In the genomic region with DNA sequence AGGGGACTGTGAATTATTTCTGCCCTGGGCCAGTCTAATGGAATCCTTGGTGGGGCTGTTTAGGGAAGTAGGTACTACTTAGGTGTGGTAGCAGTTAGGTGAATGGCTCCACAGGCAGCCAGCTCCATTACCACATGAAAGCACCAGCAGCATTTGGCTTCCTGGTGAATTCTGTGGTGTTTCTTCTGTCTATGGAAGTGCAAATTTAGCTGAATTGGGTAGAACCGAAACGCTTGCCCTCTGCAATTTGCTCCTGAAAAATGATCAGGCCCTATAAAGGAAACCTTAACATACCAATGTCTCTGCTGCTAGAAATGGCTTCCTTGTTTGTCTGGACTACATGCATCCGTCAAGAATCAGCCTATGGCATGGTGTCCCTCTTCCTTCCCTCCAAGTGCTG, we compare ENCODE assay signal across 30 cellular contexts. TPM values are rescaled to one million over a fixed set of nuclear protein-coding genes. Genes with fewer than 3 reads are reported as not detected.
DNase-seq lines count a peak whose midpoint lies in the region; ATAC-seq, FAIRE-seq and TF ChIP-seq lines count a peak whose summit lies in the region.
"Had no signal": no experiment of that assay in that cellular context is flagged by ENCODE, and none has a peak within 500 bp of the region (broad histone marks: within the 10 kb centered on the region; RNA-seq: fewer than 3 reads in every experiment).

No MANE protein-coding gene starts in this region.

- TF ChIP-seq POLR2A in H1 (IDR thresholded peaks at IDR 0.05; ENCODE audit: control extremely low read depth in 1 of 2, low read depth in 2 of 2, low read length in 2 of 2) (no peak), gastrocnemius medialis (IDR thresholded peaks at IDR 0.05) (no peak)

- intact Hi-C loops in gastrocnemius medialis (cut with DNase I; ENCODE audit: low total_unique reads) = no loop called here

- H3K4me1 ChIP-seq in H9 (ENCODE audit: insufficient read depth, low read length) (peaks cover 3% of the 10 kb centered on the region; the same call in 1 of the 2 replicates), H1 (replicated peaks in 1 of 4; ENCODE audit: control insufficient read depth in 3 of 4, insufficient read depth in 4 of 4, low read length in 3 of 4) (peaks cover 0 to 7% (median 3%) of the 10 kb centered on the region in 4 experiments; a peak in 3 of 7 replicates), iPS-20b (ENCODE audit: insufficient read depth, low read length) (peaks cover 31% of the 10 kb centered on the region), gastrocnemius medialis (peaks cover 18 to 37% of the 10 kb centered on the region in 2 donors)
- H3K4me1 ChIP-seq: Caco-2, SJCRH30 had no signal

- H2BK12ac ChIP-seq in H9 (ENCODE audit: insufficient read length, low read depth, low read length) (no peak overlapping the region), H1 (ENCODE audit: low read depth, low read length) (no peak overlapping the region)

- peak; percentile 91 for FAIRE-seq in H1 (lab: Jason Lieb, UNC)
- FAIRE-seq: A204.1, GM12878, HepG2 had no signal

- TF ChIP-seq EP300 in H1 (IDR thresholded peaks at IDR 0.05; ENCODE audit: borderline replicate concordance in 1 of 2, low read depth in 2 of 2, low read length in 2 of 2) = peak in 1 of 2 experiments; percentile 37; a peak in 1 of 3 replicates

- H3K36me3 Mint-ChIP-seq in H9 (ENCODE audit: insufficient read depth in 1 of 3, low read depth in 3 of 3) = peaks cover 2 to 9% (median 6%) of the 10 kb centered on the region in 3 experiments; a peak in 5 of 7 replicates

- 0 out of 4 replicates have a peak, but pooled peaks of 1 of the 2 experiments have one; percentile 4 for TF ChIP-seq RAD21 in H1 (IDR thresholded peaks at IDR 0.05 in 1 of 2, conservative IDR thresholded peaks at IDR 0.05 in 1 of 2; ENCODE audit: low read depth in 2 of 2, low read length in 2 of 2)

- H3K79me2 ChIP-seq in H9 (ENCODE audit: insufficient read depth, low read length) = no peaks in the 10 kb centered on the region
- no peaks in the 10 kb centered on the region; a peak in 1 of 4 replicates for H3K79me2 ChIP-seq in H1 (ENCODE audit: control insufficient read depth in 1 of 2, insufficient read depth in 2 of 2, low read length in 2 of 2)

- H2BK5ac ChIP-seq in H9 (ENCODE audit: insufficient read length, low read length) (no peak overlapping the region), H1 (ENCODE audit: low read depth, low read length) (peak overlapping the region; percentile 6; the same call in 1 of the 2 replicates)

- ATAC-seq in gastrocnemius medialis (no peak), HG03378 (IDR thresholded peaks at IDR 0.05; ENCODE audit: unreplicated experiment) (no peak)
- ATAC-seq: GM12878, HepG2, Right ventricle myocardium inferior, SK-N-SH treated with all-trans-retinoic acid at 6 μM for 48 hours had no signal

- DNase-seq in H9 (peak; percentile 75), H1 (ENCODE audit: low read depth in 1 of 2, low spot score in 2 of 2) (no peak), gastrocnemius medialis (no peak), HK-2 (ENCODE audit: unreplicated experiment) (no peak), COLO829 (ENCODE audit: low spot score) (no peak), COLO668 (lab: John Stamatoyannopoulos, UW; ENCODE audit: unreplicated experiment) (no peak)
- DNase-seq: AML-193; Caco-2; CD4-positive, alpha-beta T cell; GDM1; HCEC 1CT; Karpas-422; NCI-H1092 treated with DMSO at 0.1 percent for 48 hours; NCI-H1436 treated with DMSO at 0.1 percent for 48 hours; NCI-H1930; NCI-H2107; NCI-H446 treated with DMSO at 0.1 percent for 48 hours; NCI-H526; NCI-H82; NK-92 treated with Interleukin-12 subunit alpha and Interleukin-12 subunit beta, amount 100 ng/mL, for 24 hours; PC-9; SJCRH30 had no signal

- H3K56ac ChIP-seq in H9 (ENCODE audit: insufficient read length, low read depth, low read length) = no peak overlapping the region
- no peak overlapping the region for H3K56ac ChIP-seq in H1 (replicated peaks; ENCODE audit: insufficient read length, low read depth, low read length)

- peaks cover 29 to 39% of the 10 kb centered on the region in 2 experiments for H3K4me1 Mint-ChIP-seq in H9

- H3K4ac ChIP-seq in H9 (ENCODE audit: low read depth, low read length) = no peak overlapping the region
- no peak overlapping the region for H3K4ac ChIP-seq in H1 (replicated peaks; ENCODE audit: insufficient read length, low read depth, low read length)

- POLR2A ChIA-PET in H1 (lab: Charles Lee; ENCODE audit: partially characterized antibody) = no interaction called here

- H3K27me3 ChIP-seq in H9 (ENCODE audit: insufficient read depth, low read length) (no peaks in the 10 kb centered on the region), H1 (replicated peaks in 1 of 4; ENCODE audit: control insufficient read depth in 3 of 4, extremely low read depth in 1 of 4, insufficient read depth in 3 of 4, low read length in 3 of 4) (no peaks in the 10 kb centered on the region), iPS-20b (ENCODE audit: insufficient read depth, low read length) (no peaks in the 10 kb centered on the region), gastrocnemius medialis (no peaks in the 10 kb centered on the region)
- H3K27me3 ChIP-seq: BLaER1 treated with 17β-estradiol and CSF1 and Interleukin-3, amounts not matched to agents 10 nM and 100 nM; SJCRH30 had no signal

- H2AFZ ChIP-seq in H9 (ENCODE audit: low read length) (no peak overlapping the region), H1 (ENCODE audit: low read length) (no peak overlapping the region)
- H2AFZ ChIP-seq: PC-9 had no signal

- H3K9me3 ChIP-seq in H9 (ENCODE audit: control insufficient read depth, low read depth, low read length) (no peaks in the 10 kb centered on the region), H1 (ENCODE audit: insufficient read depth in 2 of 2, low read depth in 1 of 2, low read length in 1 of 2) (no peaks in the 10 kb centered on the region), iPS-20b (ENCODE audit: insufficient read depth, low read depth, low read length) (no peaks in the 10 kb centered on the region), gastrocnemius medialis (no peaks in the 10 kb centered on the region)
- H3K9me3 ChIP-seq: BLaER1 treated with 17β-estradiol and CSF1 and Interleukin-3, amounts not matched to agents 10 nM and 100 nM; Caco-2; SJCRH30 had no signal

- no peak overlapping the region for H2BK120ac ChIP-seq in H9 (ENCODE audit: low read depth, low read length, poor library complexity, severe bottlenecking)
- no peak overlapping the region for H2BK120ac ChIP-seq in H1 (replicated peaks; ENCODE audit: low read depth, low read length)

- in situ Hi-C loops in gastrocnemius medialis (cut with MboI; ENCODE audit: low sequenced_read_pairs in 4 of 4) = no loop called here

- no peak overlapping the region for H3K14ac ChIP-seq in H9 (ENCODE audit: insufficient read depth, low read length)
- no peak overlapping the region for H3K14ac ChIP-seq in H1 (ENCODE audit: insufficient read length)

- H4K20me1 ChIP-seq in H9 (ENCODE audit: control insufficient read depth, insufficient read depth, insufficient read length) (no peaks in the 10 kb centered on the region), H1 (replicated peaks in 1 of 2; ENCODE audit: control insufficient read depth in 1 of 2, insufficient read depth in 2 of 2, low read length in 2 of 2) (no peaks in the 10 kb centered on the region)
- H4K20me1 ChIP-seq: BLaER1 treated with 17β-estradiol and CSF1 and Interleukin-3, amounts not matched to agents 10 nM and 100 nM had no signal

- H3K9ac ChIP-seq in H9 (ENCODE audit: extremely low read depth, insufficient read length, low read length) (no peak overlapping the region), H1 (replicated peaks in 1 of 4; ENCODE audit: extremely low read depth in 1 of 4, low read depth in 3 of 4, low read length in 3 of 4) (no peak overlapping the region), iPS-20b (ENCODE audit: low read depth, low read length) (peak overlapping the region; percentile 17; the same call in 1 of the 2 replicates)
- H3K9ac ChIP-seq: BLaER1 treated with 17β-estradiol and CSF1 and Interleukin-3, amounts not matched to agents 10 nM and 100 nM had no signal

- CTCF ChIA-PET in H1 (lab: Charles Lee; ENCODE audit: partially characterized antibody) = interaction anchor here (0.9 to 1.4 kb wide), 3 partner anchors 10 to 13 kb away, joined by 3 to 8 read pairs (median 4); no protein-coding TSS in a partner anchor

- peaks cover 0 to 3% of the 10 kb centered on the region in 2 experiments; a peak in 1 of 5 replicates for H3K9me3 Mint-ChIP-seq in H9
- H3K9me3 Mint-ChIP-seq: CD4-positive, alpha-beta T cell had no signal

- no peak overlapping the region for H4K91ac ChIP-seq in H9 (ENCODE audit: insufficient read length, low read depth, low read length)
- no peak overlapping the region for H4K91ac ChIP-seq in H1 (replicated peaks; ENCODE audit: insufficient read length, low read length)

- H3K4me3 ChIP-seq in H1 (ENCODE audit: extremely low read depth in 1 of 4, insufficient read depth in 2 of 4, low read depth in 3 of 4, low read length in 4 of 4) (peak overlapping the region in 1 of 4 experiments; percentile 28; a peak in 1 of 8 replicates), iPS-20b (ENCODE audit: low read length) (peak overlapping the region; percentile 41), gastrocnemius medialis (no peak overlapping the region)
- H3K4me3 ChIP-seq: BLaER1 treated with 17β-estradiol and CSF1 and Interleukin-3, amounts not matched to agents 10 nM and 100 nM; GM12878; PC-9; SJCRH30 had no signal

- H3K4me2 ChIP-seq in H9 (ENCODE audit: insufficient read depth, insufficient read length, low read length) (peak overlapping the region; percentile 27), H1 (ENCODE audit: insufficient read depth in 1 of 2, low read depth in 2 of 2, low read length in 2 of 2) (peak overlapping the region; percentile 49 to 63; a peak in 3 of 4 replicates)
- H3K4me2 ChIP-seq: BLaER1 treated with 17β-estradiol and CSF1 and Interleukin-3, amounts not matched to agents 10 nM and 100 nM; PC-9 had no signal

- no peak for TF ChIP-seq CTCF in H9 (conservative IDR thresholded peaks at IDR 0.05)
- TF ChIP-seq CTCF in H1 (IDR thresholded peaks at IDR 0.05; ENCODE audit: control extremely low read depth in 1 of 3, insufficient read depth in 1 of 3, low read depth in 1 of 3, low read length in 3 of 3) = no peak
- no peak for TF ChIP-seq CTCF in gastrocnemius medialis (IDR thresholded peaks at IDR 0.05 in 4 of 5, conservative IDR thresholded peaks at IDR 0.05 in 1 of 5)

- H3K23me2 ChIP-seq in H9 (ENCODE audit: insufficient read length, low read depth, low read length, poor library complexity, severe bottlenecking) (no peaks in the 10 kb centered on the region), H1 (ENCODE audit: low read depth, low read length) (no peaks in the 10 kb centered on the region)

- no peaks in the 10 kb centered on the region for H3K36me3 ChIP-seq in H1 (ENCODE audit: control insufficient read depth in 2 of 4, insufficient read depth in 4 of 4, low read length in 3 of 4)
- H3K36me3 ChIP-seq in iPS-20b (ENCODE audit: insufficient read depth, low read depth, low read length) = no peaks in the 10 kb centered on the region
- H3K36me3 ChIP-seq in gastrocnemius medialis = no peaks in the 10 kb centered on the region
- H3K36me3 ChIP-seq: BLaER1 treated with 17β-estradiol and CSF1 and Interleukin-3, amounts not matched to agents 10 nM and 100 nM had no signal

- H2AK5ac ChIP-seq in H9 (ENCODE audit: insufficient read length, low read length) (no peak overlapping the region), H1 (ENCODE audit: low read depth, low read length) (no peak overlapping the region)

- H3K4me3 Mint-ChIP-seq in H9 = peak overlapping the region in 1 of 2 experiments; percentile 6; a peak in 1 of 5 replicates
- H3K4me3 Mint-ChIP-seq: CD4-positive, alpha-beta T cell had no signal

- H4K5ac ChIP-seq in H9 (ENCODE audit: insufficient read length, low read depth, low read length) = no peak overlapping the region
- H4K5ac ChIP-seq in H1 (ENCODE audit: insufficient read length, low read depth, low read length) = no peak overlapping the region

- H3K23ac ChIP-seq in H9 (ENCODE audit: insufficient read length, low read depth, low read length) = no peak overlapping the region
- no peak overlapping the region for H3K23ac ChIP-seq in H1 (ENCODE audit: insufficient read length)

- H3K18ac ChIP-seq in H9 (ENCODE audit: insufficient read length, low read depth, low read length) = no peak overlapping the region
- no peak overlapping the region for H3K18ac ChIP-seq in H1 (ENCODE audit: extremely low read depth, low read length)

- WGBS in H9 (ENCODE audit: extremely low coverage, insufficient read length, low lambda C conversion rate) = no CpG with 5 or more reads among the region's 3 CpGs
- WGBS in H1 (ENCODE audit: extremely low coverage in 1 of 2, insufficient coverage in 1 of 2, insufficient read length in 1 of 2, insufficient replicate concordance in 2 of 2, low coverage in 1 of 2, low lambda C conversion rate in 2 of 2, missing lambda C conversion rate in 1 of 2), 2 experiments = 3% methylated on average over 3 of the region's 3 CpGs; no CpG with 5 or more reads in 1 of the 2 experiments

- H3K79me1 ChIP-seq in H9 (ENCODE audit: insufficient read depth, low read depth, low read length, poor library complexity, severe bottlenecking) (no peaks in the 10 kb centered on the region), H1 (ENCODE audit: low read depth, low read length) (no peaks in the 10 kb centered on the region)

- H3K27ac ChIP-seq in H9 (ENCODE audit: insufficient read length, low read depth, low read length) (peak overlapping the region; percentile 11), H1 (ENCODE audit: low read depth, low read length) (no peak overlapping the region), iPS-20b (ENCODE audit: low read length) (peak overlapping the region; percentile 1), gastrocnemius medialis (peak overlapping the region in 3 of 4 donors; percentile 6 to 90 (median 10))
- H3K27ac ChIP-seq: BLaER1 treated with 17β-estradiol and CSF1 and Interleukin-3, amounts not matched to agents 10 nM and 100 nM; PC-9; SJCRH30 had no signal

- H3K27ac Mint-ChIP-seq in H9 = peak overlapping the region in 2 of 3 experiments; percentile 6 to 59; a peak in 4 of 7 replicates
- H3K27ac Mint-ChIP-seq: CD4-positive, alpha-beta T cell had no signal

- peaks cover 9% of the 10 kb centered on the region; the same call in 1 of the 2 replicates for H3K27me3 Mint-ChIP-seq in H9 (ENCODE audit: low read depth)
- H3K27me3 Mint-ChIP-seq: CD4-positive, alpha-beta T cell had no signal

- H4K8ac ChIP-seq in H9 (replicated peaks; ENCODE audit: insufficient read length, low read depth, low read length) (no peak overlapping the region), H1 (ENCODE audit: extremely low read depth, insufficient read depth, low read length) (no peak overlapping the region)

- H3T11ph ChIP-seq in H9 (ENCODE audit: low read length) = no peak overlapping the region

- H2BK20ac ChIP-seq in H9 (ENCODE audit: low read depth, low read length, poor library complexity, severe bottlenecking) (no peak overlapping the region), H1 (ENCODE audit: low read length) (peak overlapping the region; percentile 38; the same call in 1 of the 2 replicates)

- H2BK15ac ChIP-seq in H9 (ENCODE audit: low read depth, low read length) = no peak overlapping the region
- no peak overlapping the region for H2BK15ac ChIP-seq in H1 (ENCODE audit: low read length)

RNA-seq across cellular contexts. Expression of gene FLRT2, which starts 16.4 kb away (rescaled TPM):
- 2.8 and 3.3 TPM in 2 replicates for total RNA-seq in H9 (2021)
- 6.7 and 6.9 TPM in 2 replicates for total RNA-seq in H1 (2021; fragmentation: NEBNext Ultra II Directional; extraction: Animal tissue kit (Norgen Biotek cat#: 25700))
- polyA plus RNA-seq in H1 (2011; rRNA removed) = 2.4 and 2.6 TPM in 2 replicates
- polyA plus RNA-seq in H1 (2011; cell fraction: cytosol; rRNA removed) = 2.7 TPM
- polyA plus RNA-seq in H1 (2011; cell fraction: nucleus; rRNA removed) = 4.6 TPM
- polyA plus RNA-seq in H1 (2012, experiment 1 of 2) = 2.6 to 6.2 TPM (median 4.1 TPM) in 4 replicates
- polyA plus RNA-seq in H1 (2012, experiment 2 of 2) = 0.37 TPM
- polyA plus RNA-seq in H1 (2013, experiment 1 of 2) = 2.9 TPM
- polyA plus RNA-seq in H1 (2013, experiment 2 of 2) = 2.7 TPM
- polyA minus RNA-seq in H1 (2011; rRNA and poly(A)+ RNA removed) = 10.1 and 14.3 TPM in 2 replicates
- polyA minus RNA-seq in H1 (2011; cell fraction: cytosol; rRNA and poly(A)+ RNA removed) = 4.2 TPM
- 14.5 TPM for polyA minus RNA-seq in H1 (2011; cell fraction: nucleus; rRNA and poly(A)+ RNA removed)
- 1 to 10 TPM; 2.2 to 7.1 (median 5.4) TPM for total RNA-seq in gastrocnemius medialis
- total RNA-seq: CD4-positive, alpha-beta T cell; HepG2 had no signal
- polyA plus RNA-seq: GM12878, HepG2 had no signal
